In the genomic region with DNA sequence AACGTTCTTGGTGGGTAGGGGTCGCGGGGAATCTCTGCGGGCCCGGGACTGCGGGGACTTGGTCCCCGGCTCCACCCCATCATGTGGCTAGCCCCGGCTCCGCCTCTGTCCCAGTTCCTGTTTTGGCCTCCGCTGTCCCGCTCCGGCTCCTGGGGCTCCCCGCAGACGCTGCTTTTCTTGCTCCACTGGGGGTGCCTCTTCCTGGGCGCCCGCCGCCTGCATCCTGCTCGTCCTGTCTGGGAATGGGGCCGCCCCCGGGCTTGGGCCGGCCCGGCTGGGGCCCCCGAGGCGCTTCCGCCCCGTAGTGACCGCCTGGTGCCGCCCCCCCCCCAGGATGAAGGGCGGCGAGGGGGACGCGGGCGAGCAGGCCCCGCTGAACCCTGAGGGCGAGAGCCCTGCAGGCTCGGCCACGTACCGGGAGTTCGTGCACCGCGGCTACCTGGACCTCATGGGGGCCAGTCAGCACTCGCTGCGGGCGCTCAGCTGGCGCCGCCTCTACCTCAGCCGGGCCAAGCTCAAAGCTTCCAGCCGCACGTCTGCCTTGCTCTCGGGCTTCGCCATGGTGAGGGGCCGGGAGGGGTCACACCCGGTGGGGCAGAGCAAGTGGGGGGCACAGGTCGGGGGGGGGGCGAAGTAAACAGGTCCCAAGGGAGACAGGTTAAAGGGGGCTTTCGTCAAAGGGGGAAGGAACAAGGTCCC, we compare ENCODE assay signal across 1 cellular context.
TF ChIP-seq lines count a peak whose summit lies in the region.

A gene (plus strand): TSS at position 113 of the 699 bp plus-strand sequence. CDS start 222 bp downstream, at position 335.

TF ChIP-seq in HepG2, 621 proteins besides CTCF, POLR2A, EP300 and RAD21 (continued from another document and continues in another):
- TF ChIP-seq, protein P1, sequence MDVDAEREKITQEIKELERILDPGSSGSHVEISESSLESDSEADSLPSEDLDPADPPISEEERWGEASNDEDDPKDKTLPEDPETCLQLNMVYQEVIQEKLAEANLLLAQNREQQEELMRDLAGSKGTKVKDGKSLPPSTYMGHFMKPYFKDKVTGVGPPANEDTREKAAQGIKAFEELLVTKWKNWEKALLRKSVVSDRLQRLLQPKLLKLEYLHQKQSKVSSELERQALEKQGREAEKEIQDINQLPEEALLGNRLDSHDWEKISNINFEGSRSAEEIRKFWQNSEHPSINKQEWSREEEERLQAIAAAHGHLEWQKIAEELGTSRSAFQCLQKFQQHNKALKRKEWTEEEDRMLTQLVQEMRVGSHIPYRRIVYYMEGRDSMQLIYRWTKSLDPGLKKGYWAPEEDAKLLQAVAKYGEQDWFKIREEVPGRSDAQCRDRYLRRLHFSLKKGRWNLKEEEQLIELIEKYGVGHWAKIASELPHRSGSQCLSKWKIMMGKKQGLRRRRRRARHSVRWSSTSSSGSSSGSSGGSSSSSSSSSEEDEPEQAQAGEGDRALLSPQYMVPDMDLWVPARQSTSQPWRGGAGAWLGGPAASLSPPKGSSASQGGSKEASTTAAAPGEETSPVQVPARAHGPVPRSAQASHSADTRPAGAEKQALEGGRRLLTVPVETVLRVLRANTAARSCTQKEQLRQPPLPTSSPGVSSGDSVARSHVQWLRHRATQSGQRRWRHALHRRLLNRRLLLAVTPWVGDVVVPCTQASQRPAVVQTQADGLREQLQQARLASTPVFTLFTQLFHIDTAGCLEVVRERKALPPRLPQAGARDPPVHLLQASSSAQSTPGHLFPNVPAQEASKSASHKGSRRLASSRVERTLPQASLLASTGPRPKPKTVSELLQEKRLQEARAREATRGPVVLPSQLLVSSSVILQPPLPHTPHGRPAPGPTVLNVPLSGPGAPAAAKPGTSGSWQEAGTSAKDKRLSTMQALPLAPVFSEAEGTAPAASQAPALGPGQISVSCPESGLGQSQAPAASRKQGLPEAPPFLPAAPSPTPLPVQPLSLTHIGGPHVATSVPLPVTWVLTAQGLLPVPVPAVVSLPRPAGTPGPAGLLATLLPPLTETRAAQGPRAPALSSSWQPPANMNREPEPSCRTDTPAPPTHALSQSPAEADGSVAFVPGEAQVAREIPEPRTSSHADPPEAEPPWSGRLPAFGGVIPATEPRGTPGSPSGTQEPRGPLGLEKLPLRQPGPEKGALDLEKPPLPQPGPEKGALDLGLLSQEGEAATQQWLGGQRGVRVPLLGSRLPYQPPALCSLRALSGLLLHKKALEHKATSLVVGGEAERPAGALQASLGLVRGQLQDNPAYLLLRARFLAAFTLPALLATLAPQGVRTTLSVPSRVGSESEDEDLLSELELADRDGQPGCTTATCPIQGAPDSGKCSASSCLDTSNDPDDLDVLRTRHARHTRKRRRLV (CRISPR knock-in tag; IDR thresholded peaks at IDR 0.05), result no peak
- TF ChIP-seq, protein P2, sequence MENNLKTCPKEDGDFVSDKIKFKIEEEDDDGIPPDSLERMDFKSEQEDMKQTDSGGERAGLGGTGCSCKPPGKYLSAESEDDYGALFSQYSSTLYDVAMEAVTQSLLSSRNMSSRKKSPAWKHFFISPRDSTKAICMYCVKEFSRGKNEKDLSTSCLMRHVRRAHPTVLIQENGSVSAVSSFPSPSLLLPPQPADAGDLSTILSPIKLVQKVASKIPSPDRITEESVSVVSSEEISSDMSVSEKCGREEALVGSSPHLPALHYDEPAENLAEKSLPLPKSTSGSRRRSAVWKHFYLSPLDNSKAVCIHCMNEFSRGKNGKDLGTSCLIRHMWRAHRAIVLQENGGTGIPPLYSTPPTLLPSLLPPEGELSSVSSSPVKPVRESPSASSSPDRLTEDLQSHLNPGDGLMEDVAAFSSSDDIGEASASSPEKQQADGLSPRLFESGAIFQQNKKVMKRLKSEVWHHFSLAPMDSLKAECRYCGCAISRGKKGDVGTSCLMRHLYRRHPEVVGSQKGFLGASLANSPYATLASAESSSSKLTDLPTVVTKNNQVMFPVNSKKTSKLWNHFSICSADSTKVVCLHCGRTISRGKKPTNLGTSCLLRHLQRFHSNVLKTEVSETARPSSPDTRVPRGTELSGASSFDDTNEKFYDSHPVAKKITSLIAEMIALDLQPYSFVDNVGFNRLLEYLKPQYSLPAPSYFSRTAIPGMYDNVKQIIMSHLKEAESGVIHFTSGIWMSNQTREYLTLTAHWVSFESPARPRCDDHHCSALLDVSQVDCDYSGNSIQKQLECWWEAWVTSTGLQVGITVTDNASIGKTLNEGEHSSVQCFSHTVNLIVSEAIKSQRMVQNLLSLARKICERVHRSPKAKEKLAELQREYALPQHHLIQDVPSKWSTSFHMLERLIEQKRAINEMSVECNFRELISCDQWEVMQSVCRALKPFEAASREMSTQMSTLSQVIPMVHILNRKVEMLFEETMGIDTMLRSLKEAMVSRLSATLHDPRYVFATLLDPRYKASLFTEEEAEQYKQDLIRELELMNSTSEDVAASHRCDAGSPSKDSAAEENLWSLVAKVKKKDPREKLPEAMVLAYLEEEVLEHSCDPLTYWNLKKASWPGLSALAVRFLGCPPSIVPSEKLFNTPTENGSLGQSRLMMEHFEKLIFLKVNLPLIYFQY (CRISPR knock-in tag; IDR thresholded peaks at IDR 0.05; ENCODE audit: borderline replicate concordance), result peak; percentile 73; the same call in 1 of the 2 replicates
- TF ChIP-seq, protein P3, sequence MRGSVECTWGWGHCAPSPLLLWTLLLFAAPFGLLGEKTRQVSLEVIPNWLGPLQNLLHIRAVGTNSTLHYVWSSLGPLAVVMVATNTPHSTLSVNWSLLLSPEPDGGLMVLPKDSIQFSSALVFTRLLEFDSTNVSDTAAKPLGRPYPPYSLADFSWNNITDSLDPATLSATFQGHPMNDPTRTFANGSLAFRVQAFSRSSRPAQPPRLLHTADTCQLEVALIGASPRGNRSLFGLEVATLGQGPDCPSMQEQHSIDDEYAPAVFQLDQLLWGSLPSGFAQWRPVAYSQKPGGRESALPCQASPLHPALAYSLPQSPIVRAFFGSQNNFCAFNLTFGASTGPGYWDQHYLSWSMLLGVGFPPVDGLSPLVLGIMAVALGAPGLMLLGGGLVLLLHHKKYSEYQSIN (CRISPR knock-in tag; IDR thresholded peaks at IDR 0.05; ENCODE audit: borderline replicate concordance), result no peak
- TF ChIP-seq CHCHD3 (CRISPR knock-in tag; IDR thresholded peaks at IDR 0.05), result no peak
- TF ChIP-seq ZNF879 (CRISPR knock-in tag; IDR thresholded peaks at IDR 0.05), result no peak; the same call in 1 of the 2 replicates
- no peak for TF ChIP-seq MED13 (CRISPR knock-in tag; IDR thresholded peaks at IDR 0.05)
- TF ChIP-seq, protein P4, sequence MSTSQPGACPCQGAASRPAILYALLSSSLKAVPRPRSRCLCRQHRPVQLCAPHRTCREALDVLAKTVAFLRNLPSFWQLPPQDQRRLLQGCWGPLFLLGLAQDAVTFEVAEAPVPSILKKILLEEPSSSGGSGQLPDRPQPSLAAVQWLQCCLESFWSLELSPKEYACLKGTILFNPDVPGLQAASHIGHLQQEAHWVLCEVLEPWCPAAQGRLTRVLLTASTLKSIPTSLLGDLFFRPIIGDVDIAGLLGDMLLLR (CRISPR knock-in tag; IDR thresholded peaks at IDR 0.05), result peak; percentile 9; the same call in 1 of the 2 replicates
- TF ChIP-seq AKAP8 (CRISPR knock-in tag; IDR thresholded peaks at IDR 0.05), result peak; percentile 88; the same call in 1 of the 2 replicates
- TF ChIP-seq POLR2G (IDR thresholded peaks at IDR 0.05; ENCODE audit: low read depth, low read length), result peak; percentile 91
- no peak for TF ChIP-seq ZNF773 (CRISPR knock-in tag; IDR thresholded peaks at IDR 0.05; ENCODE audit: borderline replicate concordance)
- TF ChIP-seq, protein P5, sequence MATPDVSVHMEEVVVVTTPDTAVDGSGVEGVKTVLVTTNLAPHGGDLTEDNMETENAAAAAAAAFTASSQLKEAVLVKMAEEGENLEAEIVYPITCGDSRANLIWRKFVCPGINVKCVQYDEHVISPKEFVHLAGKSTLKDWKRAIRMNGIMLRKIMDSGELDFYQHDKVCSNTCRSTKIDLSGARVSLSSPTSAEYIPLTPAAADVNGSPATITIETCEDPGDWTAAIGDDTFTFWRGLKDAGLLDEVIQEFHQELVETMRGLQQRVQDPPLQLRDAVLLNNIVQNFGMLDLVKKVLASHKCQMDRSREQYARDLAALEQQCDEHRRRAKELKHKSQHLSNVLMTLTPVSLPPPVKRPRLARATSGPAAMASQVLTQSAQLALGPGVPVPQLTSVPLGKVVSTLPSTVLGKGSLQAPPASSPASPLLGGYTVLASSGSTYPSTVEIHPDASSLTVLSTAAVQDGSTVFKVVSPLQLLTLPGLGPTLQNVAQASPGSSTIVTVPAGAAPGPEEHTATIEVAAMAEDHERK (CRISPR knock-in tag; IDR thresholded peaks at IDR 0.05; ENCODE audit: low read depth), result no peak
- peak; percentile 32 for TF ChIP-seq YY1 (IDR thresholded peaks at IDR 0.05; ENCODE audit: insufficient read depth, insufficient replicate concordance, low read depth, low read length)
- TF ChIP-seq, protein P6, sequence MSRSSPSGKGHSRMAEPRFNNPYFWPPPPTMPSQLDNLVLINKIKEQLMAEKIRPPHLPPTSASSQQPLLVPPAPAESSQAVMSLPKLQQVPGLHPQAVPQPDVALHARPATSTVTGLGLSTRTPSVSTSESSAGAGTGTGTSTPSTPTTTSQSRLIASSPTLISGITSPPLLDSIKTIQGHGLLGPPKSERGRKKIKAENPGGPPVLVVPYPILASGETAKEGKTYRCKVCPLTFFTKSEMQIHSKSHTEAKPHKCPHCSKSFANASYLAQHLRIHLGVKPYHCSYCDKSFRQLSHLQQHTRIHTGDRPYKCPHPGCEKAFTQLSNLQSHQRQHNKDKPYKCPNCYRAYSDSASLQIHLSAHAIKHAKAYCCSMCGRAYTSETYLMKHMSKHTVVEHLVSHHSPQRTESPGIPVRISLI (CRISPR knock-in tag; IDR thresholded peaks at IDR 0.05; ENCODE audit: borderline replicate concordance), result no peak
- TF ChIP-seq HOXA9 (CRISPR knock-in tag; IDR thresholded peaks at IDR 0.05; ENCODE audit: borderline replicate concordance), result peak; percentile 74; the same call in 1 of the 2 replicates
- TF ChIP-seq, protein P7, sequence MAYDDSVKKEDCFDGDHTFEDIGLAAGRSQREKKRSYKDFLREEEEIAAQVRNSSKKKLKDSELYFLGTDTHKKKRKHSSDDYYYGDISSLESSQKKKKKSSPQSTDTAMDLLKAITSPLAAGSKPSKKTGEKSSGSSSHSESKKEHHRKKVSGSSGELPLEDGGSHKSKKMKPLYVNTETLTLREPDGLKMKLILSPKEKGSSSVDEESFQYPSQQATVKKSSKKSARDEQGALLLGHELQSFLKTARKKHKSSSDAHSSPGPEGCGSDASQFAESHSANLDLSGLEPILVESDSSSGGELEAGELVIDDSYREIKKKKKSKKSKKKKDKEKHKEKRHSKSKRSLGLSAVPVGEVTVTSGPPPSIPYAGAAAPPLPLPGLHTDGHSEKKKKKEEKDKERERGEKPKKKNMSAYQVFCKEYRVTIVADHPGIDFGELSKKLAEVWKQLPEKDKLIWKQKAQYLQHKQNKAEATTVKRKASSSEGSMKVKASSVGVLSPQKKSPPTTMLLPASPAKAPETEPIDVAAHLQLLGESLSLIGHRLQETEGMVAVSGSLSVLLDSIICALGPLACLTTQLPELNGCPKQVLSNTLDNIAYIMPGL (CRISPR knock-in tag; IDR thresholded peaks at IDR 0.05; ENCODE audit: borderline replicate concordance in 1 of 2, low read depth in 1 of 2), result peak in 1 of 2 experiments; percentile 84; a peak in 3 of 4 replicates
- TF ChIP-seq, protein P8, sequence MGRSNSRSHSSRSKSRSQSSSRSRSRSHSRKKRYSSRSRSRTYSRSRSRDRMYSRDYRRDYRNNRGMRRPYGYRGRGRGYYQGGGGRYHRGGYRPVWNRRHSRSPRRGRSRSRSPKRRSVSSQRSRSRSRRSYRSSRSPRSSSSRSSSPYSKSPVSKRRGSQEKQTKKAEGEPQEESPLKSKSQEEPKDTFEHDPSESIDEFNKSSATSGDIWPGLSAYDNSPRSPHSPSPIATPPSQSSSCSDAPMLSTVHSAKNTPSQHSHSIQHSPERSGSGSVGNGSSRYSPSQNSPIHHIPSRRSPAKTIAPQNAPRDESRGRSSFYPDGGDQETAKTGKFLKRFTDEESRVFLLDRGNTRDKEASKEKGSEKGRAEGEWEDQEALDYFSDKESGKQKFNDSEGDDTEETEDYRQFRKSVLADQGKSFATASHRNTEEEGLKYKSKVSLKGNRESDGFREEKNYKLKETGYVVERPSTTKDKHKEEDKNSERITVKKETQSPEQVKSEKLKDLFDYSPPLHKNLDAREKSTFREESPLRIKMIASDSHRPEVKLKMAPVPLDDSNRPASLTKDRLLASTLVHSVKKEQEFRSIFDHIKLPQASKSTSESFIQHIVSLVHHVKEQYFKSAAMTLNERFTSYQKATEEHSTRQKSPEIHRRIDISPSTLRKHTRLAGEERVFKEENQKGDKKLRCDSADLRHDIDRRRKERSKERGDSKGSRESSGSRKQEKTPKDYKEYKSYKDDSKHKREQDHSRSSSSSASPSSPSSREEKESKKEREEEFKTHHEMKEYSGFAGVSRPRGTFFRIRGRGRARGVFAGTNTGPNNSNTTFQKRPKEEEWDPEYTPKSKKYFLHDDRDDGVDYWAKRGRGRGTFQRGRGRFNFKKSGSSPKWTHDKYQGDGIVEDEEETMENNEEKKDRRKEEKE (IDR thresholded peaks at IDR 0.05), result no peak
- TF ChIP-seq, protein P9, sequence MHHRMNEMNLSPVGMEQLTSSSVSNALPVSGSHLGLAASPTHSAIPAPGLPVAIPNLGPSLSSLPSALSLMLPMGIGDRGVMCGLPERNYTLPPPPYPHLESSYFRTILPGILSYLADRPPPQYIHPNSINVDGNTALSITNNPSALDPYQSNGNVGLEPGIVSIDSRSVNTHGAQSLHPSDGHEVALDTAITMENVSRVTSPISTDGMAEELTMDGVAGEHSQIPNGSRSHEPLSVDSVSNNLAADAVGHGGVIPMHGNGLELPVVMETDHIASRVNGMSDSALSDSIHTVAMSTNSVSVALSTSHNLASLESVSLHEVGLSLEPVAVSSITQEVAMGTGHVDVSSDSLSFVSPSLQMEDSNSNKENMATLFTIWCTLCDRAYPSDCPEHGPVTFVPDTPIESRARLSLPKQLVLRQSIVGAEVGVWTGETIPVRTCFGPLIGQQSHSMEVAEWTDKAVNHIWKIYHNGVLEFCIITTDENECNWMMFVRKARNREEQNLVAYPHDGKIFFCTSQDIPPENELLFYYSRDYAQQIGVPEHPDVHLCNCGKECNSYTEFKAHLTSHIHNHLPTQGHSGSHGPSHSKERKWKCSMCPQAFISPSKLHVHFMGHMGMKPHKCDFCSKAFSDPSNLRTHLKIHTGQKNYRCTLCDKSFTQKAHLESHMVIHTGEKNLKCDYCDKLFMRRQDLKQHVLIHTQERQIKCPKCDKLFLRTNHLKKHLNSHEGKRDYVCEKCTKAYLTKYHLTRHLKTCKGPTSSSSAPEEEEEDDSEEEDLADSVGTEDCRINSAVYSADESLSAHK (CRISPR knock-in tag; IDR thresholded peaks at IDR 0.05; ENCODE audit: borderline replicate concordance), result no peak
- TF ChIP-seq ZNF780A (CRISPR knock-in tag; IDR thresholded peaks at IDR 0.05), result 0 out of 2 replicates have a peak, but pooled peaks have one; percentile 75
- TF ChIP-seq ZMYM4 (CRISPR knock-in tag; IDR thresholded peaks at IDR 0.05), result no peak
- no peak for TF ChIP-seq ZNF615 (CRISPR knock-in tag; IDR thresholded peaks at IDR 0.05; ENCODE audit: borderline replicate concordance)
- no peak for TF ChIP-seq HMGA1 (CRISPR knock-in tag; conservative IDR thresholded peaks at IDR 0.05)
- TF ChIP-seq TCF7L2 (IDR thresholded peaks at IDR 0.05; ENCODE audit: low read depth, low read length), result no peak
- no peak for TF ChIP-seq KLF13 (CRISPR knock-in tag; IDR thresholded peaks at IDR 0.05)
- TF ChIP-seq MIER2 (CRISPR knock-in tag; IDR thresholded peaks at IDR 0.05), result no peak
- TF ChIP-seq NONO (IDR thresholded peaks at IDR 0.05), result no peak
- peak; percentile 65 for TF ChIP-seq NONO (CRISPR knock-in tag; conservative IDR thresholded peaks at IDR 0.05)
- TF ChIP-seq, protein P10, sequence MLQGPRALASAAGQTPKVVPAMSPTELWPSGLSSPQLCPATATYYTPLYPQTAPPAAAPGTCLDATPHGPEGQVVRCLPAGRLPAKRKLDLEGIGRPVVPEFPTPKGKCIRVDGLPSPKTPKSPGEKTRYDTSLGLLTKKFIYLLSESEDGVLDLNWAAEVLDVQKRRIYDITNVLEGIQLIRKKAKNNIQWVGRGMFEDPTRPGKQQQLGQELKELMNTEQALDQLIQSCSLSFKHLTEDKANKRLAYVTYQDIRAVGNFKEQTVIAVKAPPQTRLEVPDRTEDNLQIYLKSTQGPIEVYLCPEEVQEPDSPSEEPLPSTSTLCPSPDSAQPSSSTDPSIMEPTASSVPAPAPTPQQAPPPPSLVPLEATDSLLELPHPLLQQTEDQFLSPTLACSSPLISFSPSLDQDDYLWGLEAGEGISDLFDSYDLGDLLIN (CRISPR knock-in tag; IDR thresholded peaks at IDR 0.05; ENCODE audit: borderline replicate concordance), result no peak; the same call in 1 of the 2 replicates
